15 cellular contexts compared by ENCODE assay signal in genomic region chr1:29211086-29212030, GRCh38. TPM values are rescaled to one million over a fixed set of nuclear protein-coding genes. Genes with fewer than 3 reads are reported as not detected.
DNase-seq lines count a peak whose midpoint lies in the region; ATAC-seq and FAIRE-seq lines count a peak whose summit lies in the region.
"Had no signal": no experiment of that assay in that cellular context is flagged by ENCODE, and none has a peak within 500 bp of the region (broad histone marks: within the 10 kb centered on the region; RNA-seq: fewer than 3 reads in every experiment).

No MANE protein-coding gene starts in this region.

- H3K4me1 Mint-ChIP-seq in activated CD4-positive, alpha-beta T cell treated with anti-CD3 and anti-CD28 coated beads, Interleukin-2, amount 10 ng/mL, durations not matched to agents 24 days and 14 days = no peaks in the 10 kb centered on the region
- H3K4me1 Mint-ChIP-seq: neural crest cell had no signal

- H3K9me3 Mint-ChIP-seq in activated CD4-positive, alpha-beta T cell treated with anti-CD3 and anti-CD28 coated beads, Interleukin-2, amount 10 ng/mL, durations not matched to agents 24 days and 14 days = no peaks in the 10 kb centered on the region
- H3K9me3 Mint-ChIP-seq: CD8-positive, alpha-beta T cell; neural crest cell had no signal

- H3K27ac Mint-ChIP-seq in activated CD4-positive, alpha-beta T cell treated with anti-CD3 and anti-CD28 coated beads, Interleukin-2, amount 10 ng/mL, durations not matched to agents 24 days and 14 days = no peak overlapping the region
- H3K27ac Mint-ChIP-seq: CD8-positive, alpha-beta T cell had no signal

- H3K27me3 Mint-ChIP-seq in activated CD4-positive, alpha-beta T cell treated with anti-CD3 and anti-CD28 coated beads, Interleukin-2, amount 10 ng/mL, durations not matched to agents 24 days and 14 days = no peaks in the 10 kb centered on the region

- peaks cover 22% of the 10 kb centered on the region for H3K36me3 Mint-ChIP-seq in activated CD4-positive, alpha-beta T cell treated with anti-CD3 and anti-CD28 coated beads, Interleukin-2, amount 10 ng/mL, durations not matched to agents 24 days and 14 days (ENCODE audit: low read depth)

- no peak for ATAC-seq in GM19455 (IDR thresholded peaks at IDR 0.05; ENCODE audit: unreplicated experiment)
- ATAC-seq: CD8-positive, alpha-beta T cell had no signal

- H3K4me3 Mint-ChIP-seq in activated CD4-positive, alpha-beta T cell treated with anti-CD3 and anti-CD28 coated beads, Interleukin-2, amount 10 ng/mL, durations not matched to agents 24 days and 14 days = no peak overlapping the region
- H3K4me3 Mint-ChIP-seq: CD8-positive, alpha-beta T cell; neural crest cell had no signal

- peak; percentile 62 for FAIRE-seq in GM18507 (lab: Jason Lieb, UNC)

- intact Hi-C loops in activated CD4-positive, alpha-beta T cell treated with anti-CD3 and anti-CD28 coated beads, Interleukin-2, amount 10 ng/mL, durations not matched to agents 24 days and 14 days (cut with micrococcal nuclease) = no loop called here

- DNase-seq in AG08395 (ENCODE audit: low spot score) (peak; percentile 50), GM18507 (ENCODE audit: extremely low spot score, insufficient read length, low read depth) (no peak), NCI-H526 treated with DMSO at 0.1 percent for 48 hours (lab: John Stamatoyannopoulos, UW) (peak; percentile 12), fibroblast of gingiva (ENCODE audit: low read depth) (peak; percentile 79), epidermal melanocyte (ENCODE audit: insufficient read length, low spot score) (no peak)
- no peak for DNase-seq in activated CD4-positive, alpha-beta T cell treated with anti-CD3 and anti-CD28 coated beads, Interleukin-2, amount 10 ng/mL, durations not matched to agents 24 days and 14 days
- DNase-seq in activated CD4-positive, alpha-beta T cell treated with anti-CD3 and anti-CD28 coated beads for 4 hours = no peak
- DNase-seq: activated gamma-delta T cell; CD8-positive, alpha-beta T cell; colonic mucosa; islet precursor cell; mesenchymal stem cell; NCI-H2029 treated with DMSO at 0.1 percent for 48 hours had no signal

RNA-seq across cellular contexts. Expression of gene MECR, which starts 19.4 kb away (rescaled TPM):
- total RNA-seq in activated CD4-positive, alpha-beta T cell treated with anti-CD3 and anti-CD28 coated beads, Interleukin-2, amount 10 ng/mL, durations not matched to agents 24 days and 14 days = 36.4 and 41.3 TPM in 2 replicates

RNA-seq across cellular contexts. Expression of gene PTPRU, which starts 25.0 kb away (rescaled TPM):
- total RNA-seq in activated CD4-positive, alpha-beta T cell treated with anti-CD3 and anti-CD28 coated beads, Interleukin-2, amount 10 ng/mL, durations not matched to agents 24 days and 14 days = 0.47 and 0.95 TPM in 2 replicates

RNA-seq across cellular contexts. Expression of gene SRSF4, which starts 29.7 kb away (rescaled TPM):
- total RNA-seq in activated CD4-positive, alpha-beta T cell treated with anti-CD3 and anti-CD28 coated beads, Interleukin-2, amount 10 ng/mL, durations not matched to agents 24 days and 14 days = 138 and 141 TPM in 2 replicates

Comparison
In these comparisons a context has a peak if more than half of its experiments do, and no peak if none do; other contexts are left out.
1. DNase-seq: peak in AG08395 (single experiment), NCI-H526 treated with DMSO at 0.1 percent for 48 hours (single experiment) and fibroblast of gingiva (single experiment); none in GM18507 (single experiment), epidermal melanocyte (single experiment), activated CD4-positive, alpha-beta T cell treated with anti-CD3 and anti-CD28 coated beads, Interleukin-2, amount 10 ng/mL, durations not matched to agents 24 days and 14 days (single experiment) and activated CD4-positive, alpha-beta T cell treated with anti-CD3 and anti-CD28 coated beads for 4 hours (0 of 2).